In the genomic region with DNA sequence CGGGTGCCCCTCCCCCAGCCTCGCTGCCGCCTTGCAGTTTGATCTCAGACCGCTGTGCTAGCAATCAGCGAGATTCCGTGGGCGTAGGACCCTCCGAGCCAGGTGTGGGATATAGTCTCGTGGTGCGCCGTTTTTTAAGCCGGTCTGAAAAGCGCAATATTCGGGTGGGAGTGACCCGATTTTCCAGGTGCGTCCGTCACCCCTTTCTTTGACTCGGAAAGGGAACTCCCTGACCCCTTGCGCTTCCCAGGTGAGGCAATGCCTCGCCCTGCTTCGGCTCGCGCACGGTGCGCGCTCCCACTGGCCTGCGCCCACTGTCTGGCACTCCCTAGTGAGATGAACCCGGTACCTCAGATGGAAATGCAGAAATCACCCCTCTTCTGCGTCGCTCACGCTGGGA, we compare ENCODE assay signal across 1 cellular context.
TF ChIP-seq lines count a peak whose summit lies in the region.

No MANE protein-coding gene starts in this region.

TF ChIP-seq in HepG2, 621 proteins besides CTCF, POLR2A, EP300 and RAD21:
- TF ChIP-seq, protein P1, sequence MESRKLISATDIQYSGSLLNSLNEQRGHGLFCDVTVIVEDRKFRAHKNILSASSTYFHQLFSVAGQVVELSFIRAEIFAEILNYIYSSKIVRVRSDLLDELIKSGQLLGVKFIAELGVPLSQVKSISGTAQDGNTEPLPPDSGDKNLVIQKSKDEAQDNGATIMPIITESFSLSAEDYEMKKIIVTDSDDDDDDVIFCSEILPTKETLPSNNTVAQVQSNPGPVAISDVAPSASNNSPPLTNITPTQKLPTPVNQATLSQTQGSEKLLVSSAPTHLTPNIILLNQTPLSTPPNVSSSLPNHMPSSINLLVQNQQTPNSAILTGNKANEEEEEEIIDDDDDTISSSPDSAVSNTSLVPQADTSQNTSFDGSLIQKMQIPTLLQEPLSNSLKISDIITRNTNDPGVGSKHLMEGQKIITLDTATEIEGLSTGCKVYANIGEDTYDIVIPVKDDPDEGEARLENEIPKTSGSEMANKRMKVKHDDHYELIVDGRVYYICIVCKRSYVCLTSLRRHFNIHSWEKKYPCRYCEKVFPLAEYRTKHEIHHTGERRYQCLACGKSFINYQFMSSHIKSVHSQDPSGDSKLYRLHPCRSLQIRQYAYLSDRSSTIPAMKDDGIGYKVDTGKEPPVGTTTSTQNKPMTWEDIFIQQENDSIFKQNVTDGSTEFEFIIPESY (CRISPR knock-in tag; IDR thresholded peaks at IDR 0.05): peak; percentile 45
TF ChIP-seq in HepG2: peak in this region for 1; not testable (repeated sequence) for 620.
